In genomic region chr11:102831128-102831708, GRCh38 we compare ENCODE assay signal across 8 cellular contexts. TPM values are rescaled to one million over a fixed set of nuclear protein-coding genes. Genes with fewer than 3 reads are reported as not detected.
DNase-seq lines count a peak whose midpoint lies in the region; ATAC-seq and TF ChIP-seq lines count a peak whose summit lies in the region.

No MANE protein-coding gene starts in this region.

- TF ChIP-seq CTCF in left ventricle myocardium inferior (IDR thresholded peaks at IDR 0.05; ENCODE audit: borderline replicate concordance), result peak; percentile 37

- peaks cover 20% of the 10 kb centered on the region for H3K27me3 ChIP-seq in left ventricle myocardium inferior (ENCODE audit: low read depth)

- peak; percentile 23 for DNase-seq in activated CD4-positive, alpha-beta memory T cell treated with anti-CD3 and anti-CD28 coated beads, Interleukin-2, amount 10 ng/mL, durations not matched to agents 7 days and 5 days
- DNase-seq in left ventricle myocardium inferior (no peak), smooth muscle cell of the brain vasculature (ENCODE audit: low read depth, low spot score) (peak; percentile 17), ACHN (no peak), NCI-H69 (lab: John Stamatoyannopoulos, UW) (no peak)

- no peaks in the 10 kb centered on the region for H3K4me1 ChIP-seq in left ventricle myocardium inferior

- no peak overlapping the region for H3K4me3 Mint-ChIP-seq in activated CD4-positive, alpha-beta memory T cell treated with anti-CD3 and anti-CD28 coated beads, Interleukin-2, amount 10 ng/mL, durations not matched to agents 7 days and 5 days

- in situ Hi-C loops in ACHN (cut with HindIII; ENCODE audit: low pct_ligation_motif_present, low pct_unique_long_range_greater_than_20kb, low sequenced_read_pairs), result no loop called here

- ATAC-seq in GM18502 (IDR thresholded peaks at IDR 0.05; ENCODE audit: poor library complexity, unreplicated experiment), result peak; percentile 56
- no peak for ATAC-seq in GM18517 (IDR thresholded peaks at IDR 0.05; ENCODE audit: unreplicated experiment)
- no peak for ATAC-seq in HG03039 (IDR thresholded peaks at IDR 0.05; ENCODE audit: unreplicated experiment)

- H3K27ac Mint-ChIP-seq in activated CD4-positive, alpha-beta memory T cell treated with anti-CD3 and anti-CD28 coated beads, Interleukin-2, amount 10 ng/mL, durations not matched to agents 7 days and 5 days, result no peak overlapping the region

- POLR2A ChIA-PET in activated CD4-positive, alpha-beta memory T cell treated with anti-CD3 and anti-CD28 coated beads, Interleukin-2, amount 10 ng/mL, durations not matched to agents 7 days and 5 days (lab: Charles Lee), result no interaction called here

- H3K4me3 ChIP-seq in left ventricle myocardium inferior, result no peak overlapping the region

- no peaks in the 10 kb centered on the region for H3K36me3 Mint-ChIP-seq in activated CD4-positive, alpha-beta memory T cell treated with anti-CD3 and anti-CD28 coated beads, Interleukin-2, amount 10 ng/mL, durations not matched to agents 7 days and 5 days (ENCODE audit: low read depth)

- intact Hi-C loops in left ventricle myocardium inferior (cut with micrococcal nuclease), result no loop called here

- no peaks in the 10 kb centered on the region for H3K36me3 ChIP-seq in left ventricle myocardium inferior

- H3K9me3 ChIP-seq in left ventricle myocardium inferior (replicated peaks), result no peaks in the 10 kb centered on the region

- H3K27me3 Mint-ChIP-seq in activated CD4-positive, alpha-beta memory T cell treated with anti-CD3 and anti-CD28 coated beads, Interleukin-2, amount 10 ng/mL, durations not matched to agents 7 days and 5 days, result peaks cover 23% of the 10 kb centered on the region

- no peaks in the 10 kb centered on the region for H3K4me1 Mint-ChIP-seq in activated CD4-positive, alpha-beta memory T cell treated with anti-CD3 and anti-CD28 coated beads, Interleukin-2, amount 10 ng/mL, durations not matched to agents 7 days and 5 days

- H3K9me3 Mint-ChIP-seq in activated CD4-positive, alpha-beta memory T cell treated with anti-CD3 and anti-CD28 coated beads, Interleukin-2, amount 10 ng/mL, durations not matched to agents 7 days and 5 days, result no peaks in the 10 kb centered on the region

- CTCF ChIA-PET in activated CD4-positive, alpha-beta memory T cell treated with anti-CD3 and anti-CD28 coated beads, Interleukin-2, amount 10 ng/mL, durations not matched to agents 7 days and 5 days (lab: Charles Lee), result interaction anchor here (1.1 kb wide), 1 partner anchor 12 kb away, joined by 3 read pairs; no protein-coding TSS in a partner anchor

- H3K27ac ChIP-seq in left ventricle myocardium inferior (replicated peaks), result no peak overlapping the region

RNA-seq across cellular contexts. Expression of gene MMP3, which starts 12.2 kb away (rescaled TPM):
- not detected for total RNA-seq in activated CD4-positive, alpha-beta memory T cell treated with anti-CD3 and anti-CD28 coated beads, Interleukin-2, amount 10 ng/mL, durations not matched to agents 7 days and 5 days
- not detected for total RNA-seq in left ventricle myocardium inferior

RNA-seq across cellular contexts. Expression of gene MMP1, which starts 33.3 kb away (rescaled TPM):
- not detected for total RNA-seq in activated CD4-positive, alpha-beta memory T cell treated with anti-CD3 and anti-CD28 coated beads, Interleukin-2, amount 10 ng/mL, durations not matched to agents 7 days and 5 days
- total RNA-seq in left ventricle myocardium inferior, result not detected

RNA-seq across cellular contexts. Expression of gene MMP12, which starts 43.6 kb away (rescaled TPM):
- total RNA-seq in activated CD4-positive, alpha-beta memory T cell treated with anti-CD3 and anti-CD28 coated beads, Interleukin-2, amount 10 ng/mL, durations not matched to agents 7 days and 5 days, result not detected
- total RNA-seq in left ventricle myocardium inferior, result not detected

RNA-seq across cellular contexts. Expression of gene MMP10, which starts 50.8 kb away (rescaled TPM):
- under 1 TPM in 1 of 2 experiments, not detected in 1; 0.58 TPM for total RNA-seq in activated CD4-positive, alpha-beta memory T cell treated with anti-CD3 and anti-CD28 coated beads, Interleukin-2, amount 10 ng/mL, durations not matched to agents 7 days and 5 days
- total RNA-seq in left ventricle myocardium inferior, result not detected

Comparison
In these comparisons a context has a peak if more than half of its experiments do, and no peak if none do; other contexts are left out.
1. DNase-seq: peak in activated CD4-positive, alpha-beta memory T cell treated with anti-CD3 and anti-CD28 coated beads, Interleukin-2, amount 10 ng/mL, durations not matched to agents 7 days and 5 days (single experiment) and smooth muscle cell of the brain vasculature (single experiment); none in left ventricle myocardium inferior (single experiment), ACHN (single experiment) and NCI-H69 (single experiment).